14 cellular contexts compared by ENCODE assay signal in genomic region chr6:170159040-170159965, GRCh38.
"Had no signal": no experiment of that assay in that cellular context is flagged by ENCODE, and none has a peak within 500 bp of the region (broad histone marks: within the 10 kb centered on the region; RNA-seq: fewer than 3 reads in every experiment).

No MANE protein-coding gene starts in this region.

- H3K79me2 ChIP-seq: hepatocyte had no signal

- H2AFZ ChIP-seq: hepatocyte had no signal

- H3K36me3 ChIP-seq: cardiac muscle cell, upper lobe of right lung had no signal

- H3K27ac ChIP-seq: cardiac muscle cell, dorsolateral prefrontal cortex, foreskin keratinocyte, hepatocyte, upper lobe of right lung had no signal

- H3K4me2 ChIP-seq: hepatocyte had no signal

- H3K4me3 ChIP-seq: cardiac muscle cell, dorsolateral prefrontal cortex, hepatocyte, upper lobe of right lung had no signal

- ATAC-seq: activated CD8-positive, alpha-beta memory T cell treated with anti-CD3 and anti-CD28 coated beads, Interleukin-2, amount 10 ng/mL, durations not matched to agents 7 days and 5 days; activated T-helper 17 cell treated with anti-CD3 and anti-CD28 coated beads, Interleukin-2, amount 50 U/mL, for 72 hours; foreskin keratinocyte; left cardiac atrium; T-cell; upper lobe of right lung had no signal

- H3K27me3 ChIP-seq: cardiac muscle cell, dorsolateral prefrontal cortex, foreskin keratinocyte, hepatocyte, upper lobe of right lung had no signal

- H3K4me1 ChIP-seq: foreskin keratinocyte, upper lobe of right lung had no signal

- H3K9me3 ChIP-seq: upper lobe of right lung had no signal

- DNase-seq: activated CD4-positive, CD25-positive, alpha-beta regulatory T cell; activated CD8-positive, alpha-beta memory T cell treated with anti-CD3 and anti-CD28 coated beads, Interleukin-2, amount 10 ng/mL, durations not matched to agents 7 days and 5 days; amygdala; foreskin keratinocyte; left cardiac atrium; nephron progenitor cell; occipital lobe; stimulated activated CD4-positive, alpha-beta T cell treated with anti-CD3 and anti-CD28 coated beads, Interleukin-15, amount 100 ng/mL, for 24 hours; upper lobe of right lung had no signal
